In genomic region chr11:66078949-66079348, GRCh38 we compare ENCODE assay signal across 1 cellular context.
TF ChIP-seq lines count a peak whose summit lies in the region.

No MANE protein-coding gene starts in this region.

TF ChIP-seq in HEK293, 187 proteins besides CTCF, POLR2A, EP300 and RAD21:
- 0 out of 2 replicates have a peak, but pooled peaks have one; percentile 29 for TF ChIP-seq ZNF121 (tag by site-specific recombination; IDR thresholded peaks at IDR 0.05)
